7 cellular contexts compared by ENCODE assay signal in the genomic region with DNA sequence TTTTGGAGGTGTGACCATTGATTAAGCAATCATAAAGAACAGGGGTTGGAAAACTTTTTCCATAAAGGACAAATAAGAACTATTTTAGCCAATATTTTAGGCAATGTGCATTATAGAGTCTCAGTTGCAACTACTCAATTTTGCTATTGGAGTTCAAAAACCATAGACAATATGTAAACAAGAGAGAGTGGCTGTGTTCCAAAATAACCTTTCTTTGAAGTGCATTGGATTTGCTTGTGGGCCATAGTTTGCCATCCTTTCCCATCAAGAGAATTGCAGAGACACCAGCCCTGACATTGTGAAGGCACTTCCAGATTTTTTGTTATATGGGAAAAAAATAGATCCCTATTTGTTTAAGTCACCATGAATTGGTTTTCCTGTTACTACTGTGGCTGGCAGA.
"Had no signal": no experiment of that assay in that cellular context is flagged by ENCODE, and none has a peak within 500 bp of the region (broad histone marks: within the 10 kb centered on the region; RNA-seq: fewer than 3 reads in every experiment).

No MANE protein-coding gene starts in this region.

- DNase-seq: H9, HCEC 1CT, KBM-7 had no signal

- FAIRE-seq: H1, H54 had no signal

- H3K4me2 ChIP-seq: GM23338 had no signal

- H2AFZ ChIP-seq: GM23338 had no signal

- H3K27ac ChIP-seq: HL-60 had no signal

- H3K4me3 ChIP-seq: GM23338 had no signal

- ATAC-seq: GM23338 had no signal
